In genomic region chr13:55566334-55566733, GRCh38 we compare ENCODE assay signal across 28 cellular contexts.
"Had no signal": no experiment of that assay in that cellular context is flagged by ENCODE, and none has a peak within 500 bp of the region (broad histone marks: within the 10 kb centered on the region; RNA-seq: fewer than 3 reads in every experiment).

No MANE protein-coding gene starts in this region.

- H3K4me3 ChIP-seq: breast epithelium, gastroesophageal sphincter, ovary, skin epidermis, thoracic aorta had no signal

- H3K4me1 ChIP-seq: breast epithelium, gastroesophageal sphincter had no signal

- H3K27me3 ChIP-seq: breast epithelium, gastroesophageal sphincter, ovary had no signal

- H3K9me3 Mint-ChIP-seq: mesothelial cell of epicardium, nephron progenitor cell had no signal

- H3K36me3 Mint-ChIP-seq: activated naive CD4-positive, alpha-beta T cell treated with anti-CD3 and anti-CD28 coated beads, Interleukin-2, amount 50 U/mL, for 72 hours; immature natural killer cell; mesothelial cell of epicardium; naive B cell had no signal

- H3K4me1 Mint-ChIP-seq: activated CD4-positive, alpha-beta T cell treated with anti-CD3 and anti-CD28 coated beads, Interleukin-2, amount 10 ng/mL, durations not matched to agents 7 days and 5 days; immature natural killer cell; mesothelial cell of epicardium; naive B cell had no signal

- DNase-seq: activated CD4-positive, alpha-beta T cell treated with anti-CD3 and anti-CD28 coated beads, Interleukin-2, amount 10 ng/mL, durations not matched to agents 7 days and 5 days; activated CD4-positive, CD25-positive, alpha-beta regulatory T cell treated with anti-CD3 and anti-CD28 coated beads, Interleukin-2, amount 50 U/mL, for 72 hours; activated CD8-positive, alpha-beta T cell treated with anti-CD3 and anti-CD28 coated beads for 36 hours; activated T-cell treated with anti-CD3 and anti-CD28 coated beads, Interleukin-2, amount 50 U/mL, for 48 hours; central memory CD4-positive, alpha-beta T cell; head of caudate nucleus; hypothalamus; immature natural killer cell; kidney; left colon; naive B cell; nephron progenitor cell; ovary; retina; stimulated activated CD4-positive, alpha-beta T cell treated with anti-CD3 and anti-CD28 coated beads, Interleukin-12 subunit alpha, Interleukin-12 subunit beta, amount 100 ng/mL, for 4 hours; stimulated activated CD4-positive, alpha-beta T cell treated with anti-CD3 and anti-CD28 coated beads, Interleukin-4, amount 100 ng/mL, for 1 hour; stimulated activated naive CD8-positive, alpha-beta T cell treated with anti-CD3 and anti-CD28 coated beads, Interleukin-15, Interleukin-2, amounts not matched to agents 100 U/mL and 50 U/mL, for 24 hours; trophoblast cell had no signal

- H3K27ac ChIP-seq: breast epithelium, gastroesophageal sphincter, ovary, skin epidermis, thoracic aorta, VCaP had no signal

- H3K36me3 ChIP-seq: gastroesophageal sphincter, ovary, thoracic aorta had no signal

- H3K27me3 Mint-ChIP-seq: activated CD4-positive, alpha-beta T cell treated with anti-CD3 and anti-CD28 coated beads, Interleukin-2, amount 10 ng/mL, durations not matched to agents 7 days and 5 days; activated CD8-positive, alpha-beta T cell treated with anti-CD3 and anti-CD28 coated beads for 36 hours; naive B cell; progenitor cell of endocrine pancreas had no signal

- H3K9me3 ChIP-seq: breast epithelium, gastroesophageal sphincter, ovary, thoracic aorta had no signal

- ATAC-seq: activated CD8-positive, alpha-beta T cell treated with anti-CD3 and anti-CD28 coated beads for 36 hours; activated naive CD4-positive, alpha-beta T cell treated with anti-CD3 and anti-CD28 coated beads, Interleukin-2, amount 50 U/mL, for 72 hours; gastroesophageal sphincter; left colon; sciatic nerve; stimulated activated naive CD8-positive, alpha-beta T cell treated with anti-CD3 and anti-CD28 coated beads, Interleukin-15, Interleukin-2, amounts not matched to agents 100 U/mL and 50 U/mL, for 24 hours had no signal

- H3K4me3 Mint-ChIP-seq: activated CD4-positive, alpha-beta T cell treated with anti-CD3 and anti-CD28 coated beads, Interleukin-2, amount 10 ng/mL, durations not matched to agents 7 days and 5 days; activated CD8-positive, alpha-beta T cell treated with anti-CD3 and anti-CD28 coated beads for 36 hours; immature natural killer cell; mesothelial cell of epicardium; naive B cell; nephron progenitor cell had no signal

- H3K27ac Mint-ChIP-seq: activated CD4-positive, alpha-beta T cell treated with anti-CD3 and anti-CD28 coated beads, Interleukin-2, amount 10 ng/mL, durations not matched to agents 7 days and 5 days; activated CD8-positive, alpha-beta T cell treated with anti-CD3 and anti-CD28 coated beads for 36 hours; activated naive CD4-positive, alpha-beta T cell treated with anti-CD3 and anti-CD28 coated beads, Interleukin-2, amount 50 U/mL, for 72 hours; activated T-helper 2 cell treated with anti-CD3 and anti-CD28 coated beads, Interferon-gamma antibody, Interleukin-2, Interleukin-4, amounts not matched to agents 10 μg/mL and 5 μg/mL and 100 μg/mL, durations not matched to agents 14 hours and 24 hours and 36 hours; immature natural killer cell; mesothelial cell of epicardium; naive B cell; nephron progenitor cell; progenitor cell of endocrine pancreas had no signal
